11 cellular contexts compared by ENCODE assay signal in genomic region chr15:73318463-73319351, GRCh38. TPM values are rescaled to one million over a fixed set of nuclear protein-coding genes. Genes with fewer than 3 reads are reported as not detected.
DNase-seq lines count a peak whose midpoint lies in the region; ATAC-seq and TF ChIP-seq lines count a peak whose summit lies in the region.
"Had no signal": no experiment of that assay in that cellular context is flagged by ENCODE, and none has a peak within 500 bp of the region (broad histone marks: within the 10 kb centered on the region; RNA-seq: fewer than 3 reads in every experiment).

No MANE protein-coding gene starts in this region.

- no peak for ATAC-seq in GM21526 (IDR thresholded peaks at IDR 0.05; ENCODE audit: low FRiP score, unreplicated experiment)
- ATAC-seq: HCT116 had no signal

- H3K36me3 ChIP-seq in stomach, result no peaks in the 10 kb centered on the region

- H3K4me3 ChIP-seq in fibroblast of mammary gland (ENCODE audit: control insufficient read depth, low read depth, low read length) (no peak overlapping the region), stomach (no peak overlapping the region)

- TF ChIP-seq CTCF in GM13976 (IDR thresholded peaks at IDR 0.05; ENCODE audit: borderline replicate concordance, control extremely low read depth, extremely low read depth, insufficient read depth, missing control alignments) (no peak), fibroblast of mammary gland (conservative IDR thresholded peaks at IDR 0.05; ENCODE audit: control insufficient read depth, insufficient read depth, low read depth, low read length) (no peak), stomach (IDR thresholded peaks at IDR 0.05) (no peak)

- TF ChIP-seq POLR2A in stomach (IDR thresholded peaks at IDR 0.05), result no peak

- H3K4me1 ChIP-seq in stomach, result no peaks in the 10 kb centered on the region

- H3K27me3 ChIP-seq in stomach, result peaks cover 0 to 54% (median 11%) of the 10 kb centered on the region in 3 donors

- WGBS in stomach, 5 donors, result 15 to 31% (median 17%) methylated on average over 19 to 42 of the region's 42 CpGs

- intact Hi-C loops in stomach (cut with DNase I; ENCODE audit: low total_unique reads), result no loop called here

- H3K9me3 ChIP-seq in stomach, result no peaks in the 10 kb centered on the region

- in situ Hi-C loops in GM13976 (cut with MboI; ENCODE audit: low sequenced_read_pairs, unreplicated experiment), result loop anchor here (25.0 kb wide), 1 partner anchor 369 kb away; the partner anchor contains the start of gene CD276

- DNase-seq in GM13976 (ENCODE audit: low spot score) (peak; percentile 86), NCI-H1105 treated with DMSO at 0.1 percent for 48 hours (lab: John Stamatoyannopoulos, UW) (peak; percentile 4), fibroblast of mammary gland (ENCODE audit: low read depth) (peak; percentile 4), occipital lobe (lab: John Stamatoyannopoulos, UW) (peak; percentile 18), NCI-H82 treated with DMSO at 0.1 percent for 48 hours (lab: John Stamatoyannopoulos, UW; ENCODE audit: unreplicated experiment) (no peak), AG08395 (ENCODE audit: low spot score) (no peak), stomach (no peak)
- DNase-seq: stimulated activated naive CD4-positive, alpha-beta T cell treated with Interleukin-2 at 50 U/mL for 16 hours had no signal

- H3K27ac ChIP-seq in stomach, result no peak overlapping the region

- no peak for TF ChIP-seq EP300 in stomach (IDR thresholded peaks at IDR 0.05)

RNA-seq across cellular contexts. Expression of gene HCN4, which starts 50.1 kb away (rescaled TPM):
- total RNA-seq in occipital lobe, result 3.0 TPM
- total RNA-seq in stomach, result 1 to 10 TPM in 1 of 5 donors, under 1 TPM in 2, not detected in 2; 0.18 to 1.7 (median 0.45) TPM
- polyA plus RNA-seq in stomach, result under 1 TPM in 2 of 3 donors, not detected in 1; 0.03 to 0.06 TPM
- total RNA-seq: activated CD8-positive, alpha-beta memory T cell treated with anti-CD3 and anti-CD28 coated beads for 36 hours had no signal

Comparison
In these comparisons a context has a peak if more than half of its experiments do, and no peak if none do; other contexts are left out.
1. DNase-seq: peak in GM13976 (single experiment), NCI-H1105 treated with DMSO at 0.1 percent for 48 hours (single experiment), fibroblast of mammary gland (single experiment) and occipital lobe (single experiment); none in NCI-H82 treated with DMSO at 0.1 percent for 48 hours (single experiment), AG08395 (single experiment) and stomach (single experiment).